In genomic region chrX:85114171-85114570, GRCh38 we compare ENCODE assay signal across 32 cellular contexts.
"Had no signal": no experiment of that assay in that cellular context is flagged by ENCODE, and none has a peak within 500 bp of the region (broad histone marks: within the 10 kb centered on the region; RNA-seq: fewer than 3 reads in every experiment).

No MANE protein-coding gene starts in this region.

- H3K9me3 ChIP-seq: MG63 had no signal

- DNase-seq: Karpas-422, MG63, MM.1S, MV-4-11, NCI-H1048, NCI-H1092, NCI-H1092 treated with DMSO at 0.1 percent for 48 hours, NCI-H1105, NCI-H1105 treated with DMSO at 0.1 percent for 48 hours, NCI-H1417 treated with DMSO at 0.1 percent for 48 hours, NCI-H1436, NCI-H1436 treated with DMSO at 0.1 percent for 48 hours, NCI-H146, NCI-H1694, NCI-H1694 treated with DMSO at 0.1 percent for 48 hours, NCI-H187, NCI-H187 treated with DMSO at 0.1 percent for 48 hours, NCI-H1930, NCI-H2029, NCI-H2029 treated with DMSO at 0.1 percent for 48 hours, NCI-H2081, NCI-H2081 treated with DMSO at 0.1 percent for 48 hours, NCI-H2107, NCI-H2171, NCI-H2171 treated with DMSO at 0.1 percent for 48 hours, NCI-H2227 treated with DMSO at 0.1 percent for 48 hours, NCI-H226, NCI-H345, NCI-H446, NCI-H446 treated with DMSO at 0.1 percent for 48 hours, NCI-H510A, NCI-H510A treated with DMSO at 0.1 percent for 48 hours had no signal

- H3K4me3 ChIP-seq: MG63 had no signal

- H3K36me3 ChIP-seq: MG63 had no signal

- H3K27me3 ChIP-seq: MG63 had no signal
